ENCODE assay signal across 2 cellular contexts in genomic region chr2:238560234-238560633, GRCh38.
TF ChIP-seq lines count a peak whose summit lies in the region.

No MANE protein-coding gene starts in this region.

TF ChIP-seq in SK-N-SH treated with all-trans-retinoic acid at 6 μM for 48 hours, 23 proteins besides CTCF, POLR2A, EP300 and RAD21 (continued from another document):
- TF ChIP-seq, protein P1, sequence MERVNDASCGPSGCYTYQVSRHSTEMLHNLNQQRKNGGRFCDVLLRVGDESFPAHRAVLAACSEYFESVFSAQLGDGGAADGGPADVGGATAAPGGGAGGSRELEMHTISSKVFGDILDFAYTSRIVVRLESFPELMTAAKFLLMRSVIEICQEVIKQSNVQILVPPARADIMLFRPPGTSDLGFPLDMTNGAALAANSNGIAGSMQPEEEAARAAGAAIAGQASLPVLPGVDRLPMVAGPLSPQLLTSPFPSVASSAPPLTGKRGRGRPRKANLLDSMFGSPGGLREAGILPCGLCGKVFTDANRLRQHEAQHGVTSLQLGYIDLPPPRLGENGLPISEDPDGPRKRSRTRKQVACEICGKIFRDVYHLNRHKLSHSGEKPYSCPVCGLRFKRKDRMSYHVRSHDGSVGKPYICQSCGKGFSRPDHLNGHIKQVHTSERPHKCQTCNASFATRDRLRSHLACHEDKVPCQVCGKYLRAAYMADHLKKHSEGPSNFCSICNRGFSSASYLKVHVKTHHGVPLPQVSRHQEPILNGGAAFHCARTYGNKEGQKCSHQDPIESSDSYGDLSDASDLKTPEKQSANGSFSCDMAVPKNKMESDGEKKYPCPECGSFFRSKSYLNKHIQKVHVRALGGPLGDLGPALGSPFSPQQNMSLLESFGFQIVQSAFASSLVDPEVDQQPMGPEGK (CRISPR knock-in tag; IDR thresholded peaks at IDR 0.05; ENCODE audit: borderline replicate concordance): no peak
- no peak for TF ChIP-seq GLIS3 (CRISPR knock-in tag; IDR thresholded peaks at IDR 0.05)
- TF ChIP-seq, protein P2, sequence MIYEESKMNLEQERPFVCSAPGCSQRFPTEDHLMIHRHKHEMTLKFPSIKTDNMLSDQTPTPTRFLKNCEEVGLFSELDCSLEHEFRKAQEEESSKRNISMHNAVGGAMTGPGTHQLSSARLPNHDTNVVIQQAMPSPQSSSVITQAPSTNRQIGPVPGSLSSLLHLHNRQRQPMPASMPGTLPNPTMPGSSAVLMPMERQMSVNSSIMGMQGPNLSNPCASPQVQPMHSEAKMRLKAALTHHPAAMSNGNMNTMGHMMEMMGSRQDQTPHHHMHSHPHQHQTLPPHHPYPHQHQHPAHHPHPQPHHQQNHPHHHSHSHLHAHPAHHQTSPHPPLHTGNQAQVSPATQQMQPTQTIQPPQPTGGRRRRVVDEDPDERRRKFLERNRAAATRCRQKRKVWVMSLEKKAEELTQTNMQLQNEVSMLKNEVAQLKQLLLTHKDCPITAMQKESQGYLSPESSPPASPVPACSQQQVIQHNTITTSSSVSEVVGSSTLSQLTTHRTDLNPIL (CRISPR knock-in tag; IDR thresholded peaks at IDR 0.05; ENCODE audit: low read depth): no peak
- TF ChIP-seq ZNF70 (CRISPR knock-in tag; IDR thresholded peaks at IDR 0.05): no peak
- no peak for TF ChIP-seq TSHZ2 (CRISPR knock-in tag; IDR thresholded peaks at IDR 0.05)
- TF ChIP-seq, protein P3, sequence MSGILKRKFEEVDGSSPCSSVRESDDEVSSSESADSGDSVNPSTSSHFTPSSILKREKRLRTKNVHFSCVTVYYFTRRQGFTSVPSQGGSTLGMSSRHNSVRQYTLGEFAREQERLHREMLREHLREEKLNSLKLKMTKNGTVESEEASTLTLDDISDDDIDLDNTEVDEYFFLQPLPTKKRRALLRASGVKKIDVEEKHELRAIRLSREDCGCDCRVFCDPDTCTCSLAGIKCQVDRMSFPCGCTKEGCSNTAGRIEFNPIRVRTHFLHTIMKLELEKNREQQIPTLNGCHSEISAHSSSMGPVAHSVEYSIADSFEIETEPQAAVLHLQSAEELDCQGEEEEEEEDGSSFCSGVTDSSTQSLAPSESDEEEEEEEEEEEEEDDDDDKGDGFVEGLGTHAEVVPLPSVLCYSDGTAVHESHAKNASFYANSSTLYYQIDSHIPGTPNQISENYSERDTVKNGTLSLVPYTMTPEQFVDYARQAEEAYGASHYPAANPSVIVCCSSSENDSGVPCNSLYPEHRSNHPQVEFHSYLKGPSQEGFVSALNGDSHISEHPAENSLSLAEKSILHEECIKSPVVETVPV (CRISPR knock-in tag; IDR thresholded peaks at IDR 0.05): no peak
- TF ChIP-seq ESRRG (CRISPR knock-in tag; IDR thresholded peaks at IDR 0.05): no peak
- no peak for TF ChIP-seq OSR1 (CRISPR knock-in tag; IDR thresholded peaks at IDR 0.05)
- TF ChIP-seq ARNTL (CRISPR knock-in tag; IDR thresholded peaks at IDR 0.05; ENCODE audit: borderline replicate concordance, low read depth): no peak
- no peak for TF ChIP-seq SNAI2 (CRISPR knock-in tag; IDR thresholded peaks at IDR 0.05)
- no peak for TF ChIP-seq ZC3H10 (CRISPR knock-in tag; IDR thresholded peaks at IDR 0.05)
- no peak for TF ChIP-seq TOX (CRISPR knock-in tag; IDR thresholded peaks at IDR 0.05; ENCODE audit: borderline replicate concordance)
- TF ChIP-seq ZNF565 (CRISPR knock-in tag; conservative IDR thresholded peaks at IDR 0.05; ENCODE audit: low read depth): no peak
- no peak for TF ChIP-seq BACH2 (CRISPR knock-in tag; IDR thresholded peaks at IDR 0.05; ENCODE audit: borderline replicate concordance)
- no peak for TF ChIP-seq ZFP3 (CRISPR knock-in tag; IDR thresholded peaks at IDR 0.05)

TF ChIP-seq in SK-N-SH, 30 proteins besides CTCF, POLR2A, EP300 and RAD21 (continued from another document):
- TF ChIP-seq PBX3 (IDR thresholded peaks at IDR 0.05) (no peak), FOSL2 (IDR thresholded peaks at IDR 0.05; ENCODE audit: borderline replicate concordance, low read depth) (no peak), RCOR1 (IDR thresholded peaks at IDR 0.05; ENCODE audit: low read length) (no peak), GABPA (IDR thresholded peaks at IDR 0.05; ENCODE audit: low read depth) (no peak), POLR2AphosphoS5 (IDR thresholded peaks at IDR 0.05; ENCODE audit: low read depth, low read length) (no peak)
